In the genomic region with DNA sequence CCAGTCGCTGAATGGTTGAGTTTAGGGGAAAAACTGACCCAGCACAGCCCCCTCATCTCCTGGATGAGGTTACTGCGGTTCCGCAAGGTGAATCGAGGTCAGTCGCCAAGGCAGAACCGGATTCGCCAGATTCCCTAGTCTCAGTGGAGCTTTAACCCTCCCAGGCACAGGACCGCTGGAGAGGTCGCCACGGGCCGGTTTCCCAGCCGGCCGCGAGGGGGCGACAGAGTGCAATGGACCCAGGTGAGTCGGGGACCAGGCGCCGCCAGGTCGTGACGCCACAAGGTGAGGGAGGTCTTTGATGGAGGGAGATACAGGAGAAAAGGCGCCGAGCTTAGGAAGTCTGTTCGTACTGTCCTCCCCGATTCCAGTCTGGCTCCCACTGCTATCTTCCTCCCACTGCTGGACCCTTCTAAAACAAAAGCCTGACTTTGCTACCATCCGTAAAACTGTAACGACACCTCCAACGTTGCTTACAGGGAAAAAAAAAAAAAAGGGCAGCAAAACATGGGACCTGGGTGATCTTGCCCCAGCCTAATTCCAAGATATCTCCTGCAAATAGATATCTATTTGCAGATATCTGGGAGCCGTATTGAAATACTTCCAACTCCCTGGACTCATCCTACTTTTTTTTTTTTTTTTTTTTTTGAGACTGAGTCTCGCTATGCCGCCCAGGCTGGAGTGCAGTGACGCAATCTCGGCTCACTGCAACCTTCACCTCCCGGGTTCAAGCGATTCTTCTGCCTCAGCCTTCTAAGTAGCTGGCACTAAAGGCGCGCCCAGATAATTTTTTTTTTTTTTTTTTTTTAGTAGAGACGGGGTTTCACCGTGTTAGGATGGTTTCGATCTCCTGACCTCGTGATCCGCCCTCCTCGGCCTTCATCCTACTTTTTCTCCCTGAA, we compare ENCODE assay signal across 8 cellular contexts. TPM values are rescaled to one million over a fixed set of nuclear protein-coding genes. Genes with fewer than 3 reads are reported as not detected.
DNase-seq lines count a peak whose midpoint lies in the region; ATAC-seq and TF ChIP-seq lines count a peak whose summit lies in the region.

No MANE protein-coding gene starts in this region.

- H3K4me3 ChIP-seq in MG63 (no peak overlapping the region), SJCRH30 (peak overlapping the region; percentile 34), gastroesophageal sphincter (peak overlapping the region in 1 of 2 donors; percentile 93), neuron (ENCODE audit: low read length) (peak overlapping the region; percentile 71), stomach smooth muscle (ENCODE audit: low read length in 2 of 2) (peak overlapping the region; percentile 26 to 90)

- no peak for TF ChIP-seq EP300 in gastroesophageal sphincter (IDR thresholded peaks at IDR 0.05)

- TF ChIP-seq CTCF in GM12872 (IDR thresholded peaks at IDR 0.05; ENCODE audit: insufficient read depth, low read depth, low read length) (peak; percentile 99), gastroesophageal sphincter (IDR thresholded peaks at IDR 0.05) (peak in 3 of 4 experiments; percentile 85 to 96 (median 89))

- ATAC-seq in gastroesophageal sphincter, result no peak
- no peak for ATAC-seq in GM21786 (IDR thresholded peaks at IDR 0.05; ENCODE audit: unreplicated experiment)

- 5 to 6% methylated on average over 12 to 19 of the region's 42 CpGs for WGBS in gastroesophageal sphincter (ENCODE audit: low coverage in 1 of 2), 2 donors

- TF ChIP-seq POLR2A in gastroesophageal sphincter (IDR thresholded peaks at IDR 0.05), result no peak

- H3K27ac ChIP-seq in SJCRH30, result no peak overlapping the region
- peak overlapping the region; percentile 73 to 99 (median 96) for H3K27ac ChIP-seq in gastroesophageal sphincter
- no peak overlapping the region for H3K27ac ChIP-seq in stomach smooth muscle (ENCODE audit: low read length)

- H3K36me3 ChIP-seq in MG63 (0 out of 2 replicates have a peak, but pooled peaks cover 3% of the 10 kb centered on the region), SJCRH30 (no peaks in the 10 kb centered on the region), gastroesophageal sphincter (no peaks in the 10 kb centered on the region), neuron (ENCODE audit: insufficient read depth, low read length) (no peaks in the 10 kb centered on the region), stomach smooth muscle (ENCODE audit: control insufficient read depth in 2 of 2, insufficient read depth in 2 of 2, low read length in 2 of 2) (no peaks in the 10 kb centered on the region)

- H3K4me1 ChIP-seq in SJCRH30 (no peaks in the 10 kb centered on the region), gastroesophageal sphincter (peaks cover 0 to 43% (median 15%) of the 10 kb centered on the region in 3 donors), neuron (ENCODE audit: insufficient read depth, low read length) (peaks cover 13% of the 10 kb centered on the region), stomach smooth muscle (ENCODE audit: control insufficient read depth, insufficient read depth, low read length) (peaks cover 31% of the 10 kb centered on the region)

- H2AFZ ChIP-seq in neuron (ENCODE audit: low read depth, low read length), result no peak overlapping the region

- H3K9me3 ChIP-seq in MG63, result no peaks in the 10 kb centered on the region
- no peaks in the 10 kb centered on the region for H3K9me3 ChIP-seq in SJCRH30 (replicated peaks)
- no peaks in the 10 kb centered on the region for H3K9me3 ChIP-seq in gastroesophageal sphincter
- no peaks in the 10 kb centered on the region for H3K9me3 ChIP-seq in neuron (ENCODE audit: low read length)
- H3K9me3 ChIP-seq in stomach smooth muscle (ENCODE audit: control insufficient read depth in 2 of 2, low read length in 2 of 2), result no peaks in the 10 kb centered on the region

- H3K27me3 ChIP-seq in MG63, result no peaks in the 10 kb centered on the region
- H3K27me3 ChIP-seq in SJCRH30, result peaks cover 6% of the 10 kb centered on the region; the same call in 1 of the 2 replicates
- H3K27me3 ChIP-seq in gastroesophageal sphincter, result peaks cover 29% of the 10 kb centered on the region
- H3K27me3 ChIP-seq in neuron (ENCODE audit: insufficient read depth, low read length), result peaks cover 3% of the 10 kb centered on the region
- peaks cover 0 to 7% of the 10 kb centered on the region in 2 donors for H3K27me3 ChIP-seq in stomach smooth muscle (ENCODE audit: control insufficient read depth in 1 of 2, insufficient read depth in 2 of 2, low read length in 2 of 2)

- DNase-seq in MG63 (peak; percentile 67), SJCRH30 (peak; percentile 54 to 76)
- DNase-seq in activated gamma-delta T cell treated with anti-CD3 and anti-CD28 coated beads, Interleukin-2, amount 50 U/mL, for 16 hours (ENCODE audit: low read depth), result peak; percentile 88

- H3K9ac ChIP-seq in stomach smooth muscle (ENCODE audit: low read length in 2 of 2), result no peak overlapping the region

RNA-seq across cellular contexts. Expression of a gene that starts 1.4 kb away (rescaled TPM):
- total RNA-seq in MG63 (2014; rRNA removed; shearing (Covaris generic); ENCODE audit: low replicate concordance), result 13.8 and 33.2 TPM in 2 replicates
- 25.1 and 34.1 TPM in 2 replicates for total RNA-seq in SJCRH30 (2014; rRNA removed; shearing (Covaris generic))
- total RNA-seq in gastroesophageal sphincter, result 10 to 100 TPM; 37.8 to 46.5 (median 39.1) TPM

RNA-seq across cellular contexts. Expression of a gene that starts 27.4 kb away (rescaled TPM):
- not detected in 2 replicates for total RNA-seq in MG63 (2014; rRNA removed; shearing (Covaris generic); ENCODE audit: low replicate concordance)
- not detected in 2 replicates for total RNA-seq in SJCRH30 (2014; rRNA removed; shearing (Covaris generic))
- total RNA-seq in gastroesophageal sphincter, result not detected

RNA-seq across cellular contexts. Expression of a gene that starts 32.2 kb away (rescaled TPM):
- total RNA-seq in MG63 (2014; rRNA removed; shearing (Covaris generic); ENCODE audit: low replicate concordance), result 0.95 TPM in 1 of 2 replicates, not detected in the other
- 6.1 and 6.3 TPM in 2 replicates for total RNA-seq in SJCRH30 (2014; rRNA removed; shearing (Covaris generic))
- 1 to 10 TPM; 2.9 to 4.9 (median 3.2) TPM for total RNA-seq in gastroesophageal sphincter

RNA-seq across cellular contexts. Expression of a gene that starts 47.0 kb away (rescaled TPM):
- total RNA-seq in MG63 (2014; rRNA removed; shearing (Covaris generic); ENCODE audit: low replicate concordance), result 31.6 and 38.5 TPM in 2 replicates
- total RNA-seq in SJCRH30 (2014; rRNA removed; shearing (Covaris generic)), result 11.9 and 12.4 TPM in 2 replicates
- total RNA-seq in gastroesophageal sphincter, result 10 to 100 TPM; 19.0 to 37.7 (median 27.4) TPM

RNA-seq across cellular contexts. Expression of a gene that starts 51.3 kb away (rescaled TPM):
- 18.0 and 24.2 TPM in 2 replicates for total RNA-seq in MG63 (2014; rRNA removed; shearing (Covaris generic); ENCODE audit: low replicate concordance)
- 43.3 and 48.3 TPM in 2 replicates for total RNA-seq in SJCRH30 (2014; rRNA removed; shearing (Covaris generic))
- 10 to 100 TPM in 3 of 4 donors, 1 to 10 TPM in 1; 9.2 to 19.3 (median 17.2) TPM for total RNA-seq in gastroesophageal sphincter

Comparison
In these comparisons a context has a peak if more than half of its experiments do, and no peak if none do; other contexts are left out.
1. H3K27ac ChIP-seq: peak in gastroesophageal sphincter (4 of 4); none in SJCRH30 (single experiment) and stomach smooth muscle (single experiment).
2. Peak in every context shown above with its lines, with median percentiles within 50 percentile points of each other: DNase-seq.